Comparison of ENCODE assay signal across 10 cellular contexts in the genomic region with DNA sequence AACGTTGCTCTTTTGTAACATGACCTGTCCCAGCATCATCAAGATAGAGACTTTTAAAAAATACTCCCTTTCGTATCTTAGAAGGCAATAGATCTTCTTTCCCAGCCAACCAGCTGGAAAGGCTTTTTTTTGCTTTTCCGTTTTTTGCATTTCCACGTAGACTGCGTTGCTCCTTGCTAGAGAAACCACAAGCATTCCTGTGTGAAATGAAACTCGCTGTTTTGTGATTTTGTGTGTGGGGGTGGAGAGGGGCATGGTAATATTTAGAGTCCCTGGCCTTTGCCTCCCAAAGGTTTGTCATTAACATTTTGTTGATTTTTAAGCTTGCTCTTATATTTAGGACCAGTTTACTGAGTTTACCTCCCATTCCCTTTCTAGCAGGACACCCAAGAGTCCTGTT.
DNase-seq lines count a peak whose midpoint lies in the region; ATAC-seq, FAIRE-seq and TF ChIP-seq lines count a peak whose summit lies in the region.
"Had no signal": no experiment of that assay in that cellular context is flagged by ENCODE, and none has a peak within 500 bp of the region (broad histone marks: within the 10 kb centered on the region; RNA-seq: fewer than 3 reads in every experiment).

No MANE protein-coding gene starts in this region.

- FAIRE-seq in HepG2 (lab: Jason Lieb, UNC), result peak; percentile 4

- no peaks in the 10 kb centered on the region for H3K79me2 ChIP-seq in HepG2 (ENCODE audit: insufficient read depth, low read length)

- no peaks in the 10 kb centered on the region for H3K36me3 Mint-ChIP-seq in MCF 10A (ENCODE audit: insufficient read depth, unreplicated experiment)
- no peaks in the 10 kb centered on the region for H3K36me3 Mint-ChIP-seq in activated naive CD8-positive, alpha-beta T cell treated with anti-CD3 and anti-CD28 coated beads for 36 hours

- TF ChIP-seq CTCF in HFF-Myc (IDR thresholded peaks at IDR 0.05; ENCODE audit: low read depth, low read length, missing control alignments) (no peak), MCF 10A (IDR thresholded peaks at IDR 0.05; ENCODE audit: unreplicated experiment) (no peak), HepG2 (CRISPR knock-in tag; IDR thresholded peaks at IDR 0.05) (no peak), tibial artery (IDR thresholded peaks at IDR 0.05) (no peak)

- no peaks in the 10 kb centered on the region for H4K20me1 ChIP-seq in HepG2 (ENCODE audit: insufficient read depth, low read length)

- no peaks in the 10 kb centered on the region for H3K27me3 Mint-ChIP-seq in MCF 10A (ENCODE audit: insufficient read depth, unreplicated experiment)
- peaks cover 13% of the 10 kb centered on the region for H3K27me3 Mint-ChIP-seq in activated naive CD8-positive, alpha-beta T cell treated with anti-CD3 and anti-CD28 coated beads for 36 hours

- H3K9me3 ChIP-seq in HepG2 (ENCODE audit: low read length), result no peaks in the 10 kb centered on the region
- H3K9me3 ChIP-seq in tibial artery, result no peaks in the 10 kb centered on the region

- H3K9me3 Mint-ChIP-seq in MCF 10A (ENCODE audit: unreplicated experiment), result no peaks in the 10 kb centered on the region
- H3K9me3 Mint-ChIP-seq in activated naive CD8-positive, alpha-beta T cell treated with anti-CD3 and anti-CD28 coated beads for 36 hours, result no peaks in the 10 kb centered on the region

- peak overlapping the region; percentile 75 for H3K4me3 Mint-ChIP-seq in MCF 10A (ENCODE audit: unreplicated experiment)
- no peak overlapping the region for H3K4me3 Mint-ChIP-seq in activated naive CD8-positive, alpha-beta T cell treated with anti-CD3 and anti-CD28 coated beads for 36 hours

- H3K4me3 ChIP-seq in HFF-Myc (replicated peaks; ENCODE audit: low read depth, low read length), result peak overlapping the region; percentile 30
- no peak overlapping the region for H3K4me3 ChIP-seq in HepG2 (replicated peaks in 1 of 3; ENCODE audit: insufficient read depth in 1 of 3, low read depth in 2 of 3, low read length in 3 of 3)
- peak overlapping the region; percentile 30 to 40 for H3K4me3 ChIP-seq in tibial artery
- H3K4me3 ChIP-seq: SK-N-MC had no signal

- intact Hi-C loops in MCF 10A (cut with micrococcal nuclease), result loop anchor here (2.0 to 5.0 kb wide), 2 partner anchors 115 to 224 kb away; no protein-coding TSS in a partner anchor
- intact Hi-C loops in HepG2 (cut with micrococcal nuclease; ENCODE audit: unreplicated experiment), result loop anchor here (10.0 kb wide), 1 partner anchor 221 kb away; no protein-coding TSS in a partner anchor
- intact Hi-C loops in tibial artery (cut with DNase I; ENCODE audit: low total_unique reads), result no loop called here

- TF ChIP-seq POLR2A in HepG2 (IDR thresholded peaks at IDR 0.05; ENCODE audit: insufficient read depth in 1 of 2, low read depth in 2 of 2, low read length in 2 of 2), result no peak

- H3K27ac Mint-ChIP-seq in MCF 10A (ENCODE audit: low read depth, unreplicated experiment), result peak overlapping the region; percentile 90
- H3K27ac Mint-ChIP-seq in activated naive CD8-positive, alpha-beta T cell treated with anti-CD3 and anti-CD28 coated beads for 36 hours, result no peak overlapping the region

- no peak for TF ChIP-seq EP300 in HepG2 (IDR thresholded peaks at IDR 0.05; ENCODE audit: low read depth in 2 of 2, low read length in 2 of 2)
- no peak for TF ChIP-seq EP300 in HepG2 (CRISPR knock-in tag; IDR thresholded peaks at IDR 0.05; ENCODE audit: borderline replicate concordance)

- H2AFZ ChIP-seq in HepG2 (ENCODE audit: low read length), result no peak overlapping the region

- 36% methylated on average over 6 of the region's 6 CpGs for WGBS in HepG2 (ENCODE audit: low lambda C conversion rate)

- peak overlapping the region; percentile 25 for H3K4me2 ChIP-seq in HepG2 (ENCODE audit: low read depth, low read length)

- POLR2A ChIA-PET in MCF 10A (lab: Yijun Ruan, JAX) (interaction anchor here (0.7 to 1.2 kb wide), 7 partner anchors 10 to 103 kb away, joined by 3 to 6 read pairs (median 4); no protein-coding TSS in a partner anchor), HepG2 (lab: Yijun Ruan, JAX) (no interaction called here)

- no peak for DNase-seq in HFF-Myc (ENCODE audit: extremely low read depth, low read depth)
- peak; percentile 10 for DNase-seq in MCF 10A (ENCODE audit: unreplicated experiment)
- DNase-seq in HepG2 (ENCODE audit: low spot score), result no peak
- no peak for DNase-seq in tibial artery
- DNase-seq in cerebellar nuclear complex (lab: John Stamatoyannopoulos, UW), result no peak
- DNase-seq in activated naive CD8-positive, alpha-beta T cell treated with anti-CD3 and anti-CD28 coated beads for 36 hours, result no peak
- DNase-seq: NCI-H1436 treated with DMSO at 0.1 percent for 48 hours had no signal

- BruUV-seq in MCF 10A (replicated peaks; lab: Mats Ljungman, UMichigan) (TSS peak; percentile 70), HepG2 (replicated peaks; lab: Mats Ljungman, UMichigan) (no TSS peak)

- no peak overlapping the region for H3K9ac ChIP-seq in HepG2 (ENCODE audit: insufficient read depth, low read depth, low read length)

- H3K27ac ChIP-seq in HepG2 (ENCODE audit: extremely low read length, insufficient read depth, low read length) (no peak overlapping the region), tibial artery (peak overlapping the region; percentile 69 to 73)
- H3K27ac ChIP-seq: SK-N-MC had no signal

- H3K36me3 ChIP-seq in HepG2 (replicated peaks in 1 of 2; ENCODE audit: control insufficient read depth in 1 of 2, insufficient read depth in 2 of 2, low read length in 2 of 2) (no peaks in the 10 kb centered on the region), tibial artery (no peaks in the 10 kb centered on the region)

- CTCF ChIA-PET in MCF 10A (lab: Yijun Ruan, JAX), result interaction anchor here (0.6 to 0.7 kb wide), 4 partner anchors 25 to 452 kb away, joined by 3 read pairs; no protein-coding TSS in a partner anchor
- CTCF ChIA-PET in HepG2 (lab: Yijun Ruan, JAX; ENCODE audit: low intra/inter-chr PET ratio, low total read pairs), result no interaction called here

- H3K4me1 ChIP-seq in HepG2 (ENCODE audit: insufficient read depth, low read length), result peaks cover 30% of the 10 kb centered on the region
- H3K4me1 ChIP-seq in tibial artery, result peaks cover 0 to 58% (median 19%) of the 10 kb centered on the region in 4 donors

- ATAC-seq in HepG2, result no peak
- no peak for ATAC-seq in HG02981 (IDR thresholded peaks at IDR 0.05; ENCODE audit: unreplicated experiment)
- no peak for ATAC-seq in HG03469 (IDR thresholded peaks at IDR 0.05; ENCODE audit: unreplicated experiment)

- H3K4me1 Mint-ChIP-seq in MCF 10A (ENCODE audit: insufficient read depth, unreplicated experiment), result peaks cover 14% of the 10 kb centered on the region
- H3K4me1 Mint-ChIP-seq in activated naive CD8-positive, alpha-beta T cell treated with anti-CD3 and anti-CD28 coated beads for 36 hours, result no peaks in the 10 kb centered on the region

- in situ Hi-C loops in HepG2 (cut with HindIII; ENCODE audit: extremely low pct_ligation_motif_present, low pct_unique_long_range_greater_than_20kb), result no loop called here

- H3K27me3 ChIP-seq in HepG2 (ENCODE audit: control insufficient read depth in 1 of 2, insufficient read depth in 2 of 2, low read length in 2 of 2), result no peaks in the 10 kb centered on the region
- H3K27me3 ChIP-seq in tibial artery, result no peaks in the 10 kb centered on the region

- no peak for TF ChIP-seq RAD21 in HepG2 (CRISPR knock-in tag; IDR thresholded peaks at IDR 0.05)

TF ChIP-seq in HepG2, 621 proteins besides CTCF, POLR2A, EP300 and RAD21:
- TF ChIP-seq NFATC3 (CRISPR knock-in tag; IDR thresholded peaks at IDR 0.05) (no peak), ZNF501 (CRISPR knock-in tag; IDR thresholded peaks at IDR 0.05) (no peak), PPARG (CRISPR knock-in tag; conservative IDR thresholded peaks at IDR 0.05) (no peak), RNF2 (conservative IDR thresholded peaks at IDR 0.05; ENCODE audit: low read depth) (no peak), FIP1L1 (IDR thresholded peaks at IDR 0.05; ENCODE audit: borderline replicate concordance, insufficient read depth, low read depth, low read length) (no peak), SPEN (CRISPR knock-in tag; IDR thresholded peaks at IDR 0.05; ENCODE audit: low read depth) (no peak)
- TF ChIP-seq, protein P1, sequence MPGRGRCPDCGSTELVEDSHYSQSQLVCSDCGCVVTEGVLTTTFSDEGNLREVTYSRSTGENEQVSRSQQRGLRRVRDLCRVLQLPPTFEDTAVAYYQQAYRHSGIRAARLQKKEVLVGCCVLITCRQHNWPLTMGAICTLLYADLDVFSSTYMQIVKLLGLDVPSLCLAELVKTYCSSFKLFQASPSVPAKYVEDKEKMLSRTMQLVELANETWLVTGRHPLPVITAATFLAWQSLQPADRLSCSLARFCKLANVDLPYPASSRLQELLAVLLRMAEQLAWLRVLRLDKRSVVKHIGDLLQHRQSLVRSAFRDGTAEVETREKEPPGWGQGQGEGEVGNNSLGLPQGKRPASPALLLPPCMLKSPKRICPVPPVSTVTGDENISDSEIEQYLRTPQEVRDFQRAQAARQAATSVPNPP (CRISPR knock-in tag; IDR thresholded peaks at IDR 0.05), result no peak

Comparison
In these comparisons a context has a peak if more than half of its experiments do, and no peak if none do; other contexts are left out.
1. H3K4me3 ChIP-seq: peak in HFF-Myc (single experiment) and tibial artery (2 of 2); none in HepG2 (0 of 3).